ENCODE assay signal across 17 cellular contexts in genomic region chr11:80816966-80817365, GRCh38.
DNase-seq lines count a peak whose midpoint lies in the region; ATAC-seq, FAIRE-seq and TF ChIP-seq lines count a peak whose summit lies in the region.
"Had no signal": no experiment of that assay in that cellular context is flagged by ENCODE, and none has a peak within 500 bp of the region (broad histone marks: within the 10 kb centered on the region; RNA-seq: fewer than 3 reads in every experiment).

No MANE protein-coding gene starts in this region.

- intact Hi-C loops in kidney (cut with DNase I), result no loop called here

- ATAC-seq in HG02759 (IDR thresholded peaks at IDR 0.05; ENCODE audit: unreplicated experiment), result peak; percentile 43
- ATAC-seq in HG03460 (IDR thresholded peaks at IDR 0.05; ENCODE audit: unreplicated experiment), result peak; percentile 37
- ATAC-seq in stimulated activated naive B cell treated with anti-CD40 and anti-IgM and Interleukin-4, amounts not matched to agents 10 μg/mL and 1 μg/mL and 100 μg/mL, for 72 hours (replicated peaks), result peak; percentile 33 to 35
- ATAC-seq in activated CD8-positive, alpha-beta memory T cell treated with anti-CD3 and anti-CD28 coated beads, Interleukin-2, amount 10 ng/mL, durations not matched to agents 7 days and 5 days, result no peak
- ATAC-seq: effector memory CD8-positive, alpha-beta T cell; HCT116; naive thymus-derived CD4-positive, alpha-beta T cell; sciatic nerve had no signal

- no peaks in the 10 kb centered on the region for H3K79me2 ChIP-seq in hepatocyte

- H3K27ac ChIP-seq in kidney (ENCODE audit: low read depth in 2 of 2, low read length in 2 of 2) (no peak overlapping the region), hepatocyte (no peak overlapping the region)
- H3K27ac ChIP-seq: 22Rv1, SJSA1, thyroid gland had no signal

- peaks cover 4% of the 10 kb centered on the region in 2 donors for H3K9me3 Mint-ChIP-seq in stimulated activated naive B cell treated with anti-CD40 and anti-IgM and Interleukin-4, amounts not matched to agents 10 μg/mL and 1 μg/mL and 100 μg/mL, for 72 hours
- H3K9me3 Mint-ChIP-seq in activated CD8-positive, alpha-beta memory T cell treated with anti-CD3 and anti-CD28 coated beads, Interleukin-2, amount 10 ng/mL, durations not matched to agents 7 days and 5 days (ENCODE audit: low read depth), result peaks cover 7% of the 10 kb centered on the region

- CTCF ChIA-PET in activated CD8-positive, alpha-beta memory T cell treated with anti-CD3 and anti-CD28 coated beads, Interleukin-2, amount 10 ng/mL, durations not matched to agents 7 days and 5 days (lab: Charles Lee), result no interaction called here

- WGBS in hepatocyte (ENCODE audit: low lambda C conversion rate, missing lambda C conversion rate), result 87% methylated on average over 4 of the region's 4 CpGs

- no peak overlapping the region for H3K4me2 ChIP-seq in hepatocyte

- no peaks in the 10 kb centered on the region for H3K27me3 ChIP-seq in hepatocyte
- H3K27me3 ChIP-seq: SJSA1, thyroid gland had no signal

- no peaks in the 10 kb centered on the region for H3K36me3 Mint-ChIP-seq in stimulated activated naive B cell treated with anti-CD40 and anti-IgM and Interleukin-4, amounts not matched to agents 10 μg/mL and 1 μg/mL and 100 μg/mL, for 72 hours
- no peaks in the 10 kb centered on the region for H3K36me3 Mint-ChIP-seq in activated CD8-positive, alpha-beta memory T cell treated with anti-CD3 and anti-CD28 coated beads, Interleukin-2, amount 10 ng/mL, durations not matched to agents 7 days and 5 days
- H3K36me3 Mint-ChIP-seq: naive thymus-derived CD4-positive, alpha-beta T cell had no signal

- H3K36me3 ChIP-seq in kidney (ENCODE audit: control insufficient read depth in 1 of 2, insufficient read depth in 2 of 2, low read length in 2 of 2) (no peaks in the 10 kb centered on the region), hepatocyte (replicated peaks; ENCODE audit: insufficient read depth, low read depth) (no peaks in the 10 kb centered on the region)
- H3K36me3 ChIP-seq: SJSA1, thyroid gland had no signal

- no peaks in the 10 kb centered on the region for H3K4me1 ChIP-seq in kidney (ENCODE audit: control insufficient read depth in 1 of 2, insufficient read depth in 1 of 2, low read depth in 1 of 2, low read length in 2 of 2)
- no peaks in the 10 kb centered on the region for H3K4me1 ChIP-seq in hepatocyte (ENCODE audit: insufficient read depth)
- H3K4me1 ChIP-seq: SJSA1, thyroid gland had no signal

- TF ChIP-seq CTCF in kidney (IDR thresholded peaks at IDR 0.05; ENCODE audit: borderline replicate concordance, extremely low read depth, insufficient read depth) (no peak), hepatocyte (IDR thresholded peaks at IDR 0.05; ENCODE audit: poor library complexity) (no peak)

- H3K4me3 Mint-ChIP-seq in stimulated activated naive B cell treated with anti-CD40 and anti-IgM and Interleukin-4, amounts not matched to agents 10 μg/mL and 1 μg/mL and 100 μg/mL, for 72 hours, result peak overlapping the region; percentile 0 to 62
- no peak overlapping the region for H3K4me3 Mint-ChIP-seq in activated CD8-positive, alpha-beta memory T cell treated with anti-CD3 and anti-CD28 coated beads, Interleukin-2, amount 10 ng/mL, durations not matched to agents 7 days and 5 days
- H3K4me3 Mint-ChIP-seq: effector memory CD8-positive, alpha-beta T cell; naive thymus-derived CD4-positive, alpha-beta T cell had no signal

- no peaks in the 10 kb centered on the region for H3K9me3 ChIP-seq in kidney (ENCODE audit: control insufficient read depth in 1 of 2, low read length in 2 of 2)
- H3K9me3 ChIP-seq in hepatocyte (ENCODE audit: low read depth), result no peaks in the 10 kb centered on the region
- H3K9me3 ChIP-seq: SJSA1, thyroid gland had no signal

- no peak overlapping the region for H3K9ac ChIP-seq in kidney (ENCODE audit: low read length in 2 of 2)

- no peak overlapping the region for H3K4me3 ChIP-seq in kidney (ENCODE audit: low read length in 2 of 2)
- no peak overlapping the region for H3K4me3 ChIP-seq in hepatocyte
- H3K4me3 ChIP-seq: SJSA1, thyroid gland had no signal

- H3K4me1 Mint-ChIP-seq in stimulated activated naive B cell treated with anti-CD40 and anti-IgM and Interleukin-4, amounts not matched to agents 10 μg/mL and 1 μg/mL and 100 μg/mL, for 72 hours, result peaks cover 10 to 11% of the 10 kb centered on the region in 2 donors
- peaks cover 2% of the 10 kb centered on the region for H3K4me1 Mint-ChIP-seq in activated CD8-positive, alpha-beta memory T cell treated with anti-CD3 and anti-CD28 coated beads, Interleukin-2, amount 10 ng/mL, durations not matched to agents 7 days and 5 days

- DNase-seq in NCI-H82 (lab: John Stamatoyannopoulos, UW) (peak; percentile 20), NCI-H82 treated with DMSO at 0.1 percent for 48 hours (lab: John Stamatoyannopoulos, UW; ENCODE audit: unreplicated experiment) (no peak), kidney (no peak), hepatocyte (ENCODE audit: low spot score) (no peak)
- DNase-seq in stimulated activated naive B cell treated with anti-CD40 and anti-IgM and Interleukin-4, amounts not matched to agents 10 μg/mL and 1 μg/mL and 100 μg/mL, for 72 hours, result no peak
- DNase-seq in activated CD8-positive, alpha-beta memory T cell treated with anti-CD3 and anti-CD28 coated beads, Interleukin-2, amount 10 ng/mL, durations not matched to agents 7 days and 5 days, result no peak
- DNase-seq: effector memory CD8-positive, alpha-beta T cell; naive thymus-derived CD4-positive, alpha-beta T cell; NCI-H146; thyroid gland had no signal

- H3K27ac Mint-ChIP-seq in stimulated activated naive B cell treated with anti-CD40 and anti-IgM and Interleukin-4, amounts not matched to agents 10 μg/mL and 1 μg/mL and 100 μg/mL, for 72 hours, result peak overlapping the region; percentile 88
- no peak overlapping the region for H3K27ac Mint-ChIP-seq in activated CD8-positive, alpha-beta memory T cell treated with anti-CD3 and anti-CD28 coated beads, Interleukin-2, amount 10 ng/mL, durations not matched to agents 7 days and 5 days
- H3K27ac Mint-ChIP-seq: activated T-helper 2 cell treated with anti-CD3 and anti-CD28 coated beads, Interferon-gamma antibody, Interleukin-2, Interleukin-4, amounts not matched to agents 10 μg/mL and 5 μg/mL and 100 μg/mL, durations not matched to agents 14 hours and 24 hours and 36 hours; effector memory CD8-positive, alpha-beta T cell; naive thymus-derived CD4-positive, alpha-beta T cell had no signal

- H3K27me3 Mint-ChIP-seq in stimulated activated naive B cell treated with anti-CD40 and anti-IgM and Interleukin-4, amounts not matched to agents 10 μg/mL and 1 μg/mL and 100 μg/mL, for 72 hours, result no peaks in the 10 kb centered on the region
- no peaks in the 10 kb centered on the region for H3K27me3 Mint-ChIP-seq in activated CD8-positive, alpha-beta memory T cell treated with anti-CD3 and anti-CD28 coated beads, Interleukin-2, amount 10 ng/mL, durations not matched to agents 7 days and 5 days
- H3K27me3 Mint-ChIP-seq: effector memory CD8-positive, alpha-beta T cell; naive thymus-derived CD4-positive, alpha-beta T cell had no signal

- H4K20me1 ChIP-seq in hepatocyte (ENCODE audit: insufficient read depth, poor library complexity, severe bottlenecking), result no peaks in the 10 kb centered on the region

- no peak overlapping the region for H2AFZ ChIP-seq in hepatocyte

- FAIRE-seq in kidney (lab: Jason Lieb, UNC), result no peak

- H3K9me2 ChIP-seq in hepatocyte (replicated peaks; ENCODE audit: insufficient read depth), result no peaks in the 10 kb centered on the region
